Comparison of ENCODE assay signal across 27 cellular contexts in genomic region chr2:133090358-133090757, GRCh38.
DNase-seq lines count a peak whose midpoint lies in the region; ATAC-seq and TF ChIP-seq lines count a peak whose summit lies in the region.
"Had no signal": no experiment of that assay in that cellular context is flagged by ENCODE, and none has a peak within 500 bp of the region (broad histone marks: within the 10 kb centered on the region; RNA-seq: fewer than 3 reads in every experiment).

No MANE protein-coding gene starts in this region.

- H3K36me3 ChIP-seq in A673 (ENCODE audit: insufficient read depth, low read length, poor library complexity, severe bottlenecking) (no peaks in the 10 kb centered on the region), right lobe of liver (no peaks in the 10 kb centered on the region)
- H3K36me3 ChIP-seq: BLaER1 had no signal

- no peak for TF ChIP-seq CTCF in A673 (conservative IDR thresholded peaks at IDR 0.05; ENCODE audit: low read depth, low read length)
- no peak for TF ChIP-seq CTCF in progenitor cell of endocrine pancreas (IDR thresholded peaks at IDR 0.05; ENCODE audit: unreplicated experiment)
- no peak for TF ChIP-seq CTCF in right lobe of liver (IDR thresholded peaks at IDR 0.05)

- no peaks in the 10 kb centered on the region for H3K36me3 Mint-ChIP-seq in progenitor cell of endocrine pancreas (ENCODE audit: insufficient read depth)
- H3K36me3 Mint-ChIP-seq: CD14-positive monocyte; CD4-positive, alpha-beta memory T cell; CD4-positive, CD25-positive, alpha-beta regulatory T cell; CD8-positive, alpha-beta memory T cell had no signal

- POLR2A ChIA-PET in A673 (lab: Charles Lee; ENCODE audit: low non-redundant PET), result no interaction called here

- H3K4me1 Mint-ChIP-seq in progenitor cell of endocrine pancreas (ENCODE audit: low read depth), result no peaks in the 10 kb centered on the region
- H3K4me1 Mint-ChIP-seq: B cell; CD14-positive monocyte; CD4-positive, alpha-beta memory T cell; CD4-positive, CD25-positive, alpha-beta regulatory T cell; CD8-positive, alpha-beta memory T cell had no signal

- peak; percentile 4 for DNase-seq in NCI-H82 (lab: John Stamatoyannopoulos, UW)
- no peak for DNase-seq in NCI-H82 treated with DMSO at 0.1 percent for 48 hours (lab: John Stamatoyannopoulos, UW; ENCODE audit: unreplicated experiment)
- DNase-seq in A673 (ENCODE audit: low spot score), result peak; percentile 56
- peak; percentile 26 for DNase-seq in RPMI7951 (ENCODE audit: low read depth)
- DNase-seq in progenitor cell of endocrine pancreas (ENCODE audit: low spot score, unreplicated experiment), result no peak
- DNase-seq in right lobe of liver, result no peak
- DNase-seq in AG08395 (ENCODE audit: low spot score), result no peak
- DNase-seq: ACHN; AML-193; C1 segment of cervical spinal cord; CD4-positive, alpha-beta memory T cell; CD4-positive, CD25-positive, alpha-beta regulatory T cell; CD8-positive, alpha-beta memory T cell; COR-L47; DMS 273 treated with DMSO at 0.1 percent for 48 hours; DMS153; DMS53; DMS79; DND-41; EL; GDM1 had no signal

- H3K27me3 ChIP-seq in A673 (replicated peaks; ENCODE audit: insufficient read depth, low read depth, low read length, poor library complexity) (no peaks in the 10 kb centered on the region), right lobe of liver (no peaks in the 10 kb centered on the region)
- H3K27me3 ChIP-seq: BLaER1 had no signal

- peaks cover 4% of the 10 kb centered on the region for H3K9me3 Mint-ChIP-seq in progenitor cell of endocrine pancreas (ENCODE audit: low read depth)

- no peaks in the 10 kb centered on the region for H3K27me3 Mint-ChIP-seq in progenitor cell of endocrine pancreas
- H3K27me3 Mint-ChIP-seq: B cell; CD4-positive, alpha-beta memory T cell; CD4-positive, CD25-positive, alpha-beta regulatory T cell; CD8-positive, alpha-beta memory T cell had no signal

- H3K27ac Mint-ChIP-seq in progenitor cell of endocrine pancreas, result peak overlapping the region; percentile 51
- H3K27ac Mint-ChIP-seq: B cell; CD14-positive monocyte; CD4-positive, alpha-beta memory T cell; CD4-positive, CD25-positive, alpha-beta regulatory T cell; CD8-positive, alpha-beta memory T cell had no signal

- no peak for TF ChIP-seq POLR2A in right lobe of liver (IDR thresholded peaks at IDR 0.05)

- WGBS in right lobe of liver (ENCODE audit: insufficient coverage, low coverage, low lambda C conversion rate, missing lambda C conversion rate), result 100% methylated on average over 2 of the region's 2 CpGs

- no peaks in the 10 kb centered on the region for H3K4me1 ChIP-seq in A673 (ENCODE audit: insufficient read depth, low read length, poor library complexity, severe bottlenecking)
- H3K4me1 ChIP-seq in right lobe of liver, result no peaks in the 10 kb centered on the region
- H3K4me1 ChIP-seq: A549, BLaER1 had no signal

- CTCF ChIA-PET in A673 (lab: Charles Lee), result no interaction called here

- no peak overlapping the region for H3K4me3 ChIP-seq in A673 (ENCODE audit: low read depth, low read length, poor library complexity, severe bottlenecking)
- H3K4me3 ChIP-seq in right lobe of liver, result no peak overlapping the region
- H3K4me3 ChIP-seq: A549, BLaER1, GM12878 had no signal

- H3K4me3 Mint-ChIP-seq in progenitor cell of endocrine pancreas (ENCODE audit: low read depth), result no peak overlapping the region
- H3K4me3 Mint-ChIP-seq: B cell; CD14-positive monocyte; CD4-positive, alpha-beta memory T cell; CD4-positive, CD25-positive, alpha-beta regulatory T cell; CD8-positive, alpha-beta memory T cell had no signal

- no peak for ATAC-seq in right lobe of liver
- ATAC-seq: A549, GM12878 had no signal

- intact Hi-C loops in A673 (cut with micrococcal nuclease; ENCODE audit: unreplicated experiment) (no loop called here), right lobe of liver (cut with DNase I) (no loop called here)

- no TSS peak for BruUV-seq in A673 (replicated peaks; lab: Mats Ljungman, UMichigan)

- H3K9me3 ChIP-seq in A673 (ENCODE audit: low read depth, low read length, poor library complexity, severe bottlenecking), result no peaks in the 10 kb centered on the region
- no peaks in the 10 kb centered on the region for H3K9me3 ChIP-seq in right lobe of liver
- H3K9me3 ChIP-seq: A549, BLaER1 had no signal

- H3K27ac ChIP-seq in A673 (ENCODE audit: low read depth, low read length, poor library complexity, severe bottlenecking), result no peak overlapping the region
- no peak overlapping the region for H3K27ac ChIP-seq in right lobe of liver
- H3K27ac ChIP-seq: 22Rv1, A549, BLaER1 had no signal

Comparison
In these comparisons a context has a peak if more than half of its experiments do, and no peak if none do; other contexts are left out.
1. DNase-seq: peak in NCI-H82 (single experiment), A673 (single experiment) and RPMI7951 (single experiment); none in NCI-H82 treated with DMSO at 0.1 percent for 48 hours (single experiment), progenitor cell of endocrine pancreas (single experiment), right lobe of liver (0 of 3) and AG08395 (single experiment).